ENCODE assay signal across 8 cellular contexts in genomic region chr5:158695595-158696330, GRCh38.
DNase-seq lines count a peak whose midpoint lies in the region; ATAC-seq, FAIRE-seq and TF ChIP-seq lines count a peak whose summit lies in the region.

No MANE protein-coding gene starts in this region.

- TF ChIP-seq CTCF in CD14-positive monocyte (IDR thresholded peaks at IDR 0.05) (peak; percentile 99), H1 (IDR thresholded peaks at IDR 0.05; ENCODE audit: control extremely low read depth in 1 of 3, insufficient read depth in 1 of 3, low read depth in 1 of 3, low read length in 3 of 3) (peak; percentile 90 to 93 (median 93))

- no peaks in the 10 kb centered on the region for H3K36me3 ChIP-seq in H1 (ENCODE audit: control insufficient read depth in 2 of 4, insufficient read depth in 4 of 4, low read length in 3 of 4)

- H2BK12ac ChIP-seq in H1 (ENCODE audit: low read depth, low read length), result no peak overlapping the region

- H3K4ac ChIP-seq in H1 (replicated peaks; ENCODE audit: insufficient read length, low read depth, low read length), result no peak overlapping the region

- H3K14ac ChIP-seq in H1 (ENCODE audit: insufficient read length), result no peak overlapping the region

- TF ChIP-seq RAD21 in H1 (IDR thresholded peaks at IDR 0.05 in 1 of 2, conservative IDR thresholded peaks at IDR 0.05 in 1 of 2; ENCODE audit: low read depth in 2 of 2, low read length in 2 of 2), result peak; percentile 98 to 100

- no peak overlapping the region for H3K23ac ChIP-seq in H1 (ENCODE audit: insufficient read length)

- H3K4me1 Mint-ChIP-seq in CD14-positive monocyte, result peaks cover 5% of the 10 kb centered on the region

- no peaks in the 10 kb centered on the region for H3K79me1 ChIP-seq in H1 (ENCODE audit: low read depth, low read length)

- no peaks in the 10 kb centered on the region; a peak in 1 of 7 replicates for H3K27me3 ChIP-seq in H1 (replicated peaks in 1 of 4; ENCODE audit: control insufficient read depth in 3 of 4, extremely low read depth in 1 of 4, insufficient read depth in 3 of 4, low read length in 3 of 4)

- no peak overlapping the region for H3K4me3 Mint-ChIP-seq in CD14-positive monocyte

- CTCF ChIA-PET in H1 (lab: Charles Lee; ENCODE audit: partially characterized antibody), result interaction anchor here (0.5 to 5.1 kb wide), 68 partner anchors 9 to 934 kb away, joined by 3 to 41 read pairs (median 4); no protein-coding TSS in a partner anchor

- H3K4me1 ChIP-seq in H1 (replicated peaks in 1 of 4; ENCODE audit: control insufficient read depth in 3 of 4, insufficient read depth in 4 of 4, low read length in 3 of 4), result peaks cover 2 to 18% (median 11%) of the 10 kb centered on the region in 4 experiments; a peak in 5 of 7 replicates

- H3K4me3 ChIP-seq in H1 (ENCODE audit: extremely low read depth in 1 of 4, insufficient read depth in 2 of 4, low read depth in 3 of 4, low read length in 4 of 4), result no peak overlapping the region

- no peak overlapping the region for H2BK20ac ChIP-seq in H1 (ENCODE audit: low read length)

- no peaks in the 10 kb centered on the region for H3K36me3 Mint-ChIP-seq in CD14-positive monocyte

- POLR2A ChIA-PET in H1 (lab: Charles Lee; ENCODE audit: partially characterized antibody), result no interaction called here

- H2BK15ac ChIP-seq in H1 (ENCODE audit: low read length), result no peak overlapping the region

- H2BK120ac ChIP-seq in H1 (replicated peaks; ENCODE audit: low read depth, low read length), result no peak overlapping the region

- no peak overlapping the region for H3K9ac ChIP-seq in H1 (replicated peaks in 1 of 4; ENCODE audit: extremely low read depth in 1 of 4, low read depth in 3 of 4, low read length in 3 of 4)

- H4K20me1 ChIP-seq in H1 (replicated peaks in 1 of 2; ENCODE audit: control insufficient read depth in 1 of 2, insufficient read depth in 2 of 2, low read length in 2 of 2), result no peaks in the 10 kb centered on the region

- H3K9me3 Mint-ChIP-seq in CD14-positive monocyte, result no peaks in the 10 kb centered on the region

- H3K9me3 ChIP-seq in H1 (ENCODE audit: insufficient read depth in 2 of 2, low read depth in 1 of 2, low read length in 1 of 2), result no peaks in the 10 kb centered on the region

- no peak overlapping the region for H3K56ac ChIP-seq in H1 (replicated peaks; ENCODE audit: insufficient read length, low read depth, low read length)

- ATAC-seq in GM19324 (IDR thresholded peaks at IDR 0.05; ENCODE audit: low FRiP score, unreplicated experiment) (peak; percentile 73), HG03378 (IDR thresholded peaks at IDR 0.05; ENCODE audit: unreplicated experiment) (peak; percentile 90)

- no peak overlapping the region for H3K27ac Mint-ChIP-seq in CD14-positive monocyte

- H2BK5ac ChIP-seq in H1 (ENCODE audit: low read depth, low read length), result no peak overlapping the region

- no peak for DNase-seq in CD14-positive monocyte (ENCODE audit: low spot score)
- peak; percentile 86 for DNase-seq in NCI-H82 (lab: John Stamatoyannopoulos, UW)
- peak; percentile 21 to 53 for DNase-seq in activated CD8-positive, alpha-beta memory T cell treated with anti-CD3 and anti-CD28 coated beads for 1 hour (ENCODE audit: extremely low read depth in 1 of 2, low read depth in 1 of 2)
- DNase-seq in H1 (ENCODE audit: low read depth in 1 of 2, low spot score in 2 of 2), result peak; percentile 86 to 92
- DNase-seq in midbrain (lab: John Stamatoyannopoulos, UW), result peak; percentile 70
- DNase-seq in stimulated activated CD8-positive, alpha-beta memory T cell treated with anti-CD3 and anti-CD28 coated beads, Interleukin-4, amount 100 ng/mL, for 4 hours (ENCODE audit: low read depth in 2 of 2, low spot score in 1 of 2), result peak; percentile 40 to 43

- H3K4me2 ChIP-seq in H1 (ENCODE audit: insufficient read depth in 1 of 2, low read depth in 2 of 2, low read length in 2 of 2), result no peak overlapping the region

- no peak overlapping the region for H4K8ac ChIP-seq in H1 (ENCODE audit: extremely low read depth, insufficient read depth, low read length)

- FAIRE-seq in H1 (lab: Jason Lieb, UNC), result peak; percentile 84

- peaks cover 0 to 4% (median 1%) of the 10 kb centered on the region in 3 donors for H3K27me3 Mint-ChIP-seq in CD14-positive monocyte (ENCODE audit: low read depth in 3 of 3)

- no peaks in the 10 kb centered on the region for H3K23me2 ChIP-seq in H1 (ENCODE audit: low read depth, low read length)

- 4% methylated on average over 7 of the region's 7 CpGs; no CpG with 5 or more reads in 1 of the 2 experiments for WGBS in H1 (ENCODE audit: extremely low coverage in 1 of 2, insufficient coverage in 1 of 2, insufficient read length in 1 of 2, insufficient replicate concordance in 2 of 2, low coverage in 1 of 2, low lambda C conversion rate in 2 of 2, missing lambda C conversion rate in 1 of 2), 2 experiments

- no peak overlapping the region for H4K5ac ChIP-seq in H1 (ENCODE audit: insufficient read length, low read depth, low read length)

- no peaks in the 10 kb centered on the region for H3K79me2 ChIP-seq in H1 (ENCODE audit: control insufficient read depth in 1 of 2, insufficient read depth in 2 of 2, low read length in 2 of 2)

- H3K18ac ChIP-seq in H1 (ENCODE audit: extremely low read depth, low read length), result no peak overlapping the region

- H2AK5ac ChIP-seq in H1 (ENCODE audit: low read depth, low read length), result no peak overlapping the region

- no peak for TF ChIP-seq POLR2A in H1 (IDR thresholded peaks at IDR 0.05; ENCODE audit: control extremely low read depth in 1 of 2, low read depth in 2 of 2, low read length in 2 of 2)

- intact Hi-C loops in CD14-positive monocyte (cut with micrococcal nuclease), result loop anchor here (2.0 to 10.0 kb wide), 2 partner anchors 411 to 621 kb away; no protein-coding TSS in a partner anchor

- no peak overlapping the region for H4K91ac ChIP-seq in H1 (replicated peaks; ENCODE audit: insufficient read length, low read length)

- no peak for TF ChIP-seq EP300 in H1 (IDR thresholded peaks at IDR 0.05; ENCODE audit: borderline replicate concordance in 1 of 2, low read depth in 2 of 2, low read length in 2 of 2)

- H2AFZ ChIP-seq in H1 (ENCODE audit: low read length), result no peak overlapping the region

- H3K27ac ChIP-seq in H1 (ENCODE audit: low read depth, low read length), result no peak overlapping the region

TF ChIP-seq in H1, 55 proteins besides CTCF, POLR2A, EP300 and RAD21:
- peak; percentile 25; the same call in 1 of the 2 replicates for TF ChIP-seq CEBPB (IDR thresholded peaks at IDR 0.05; ENCODE audit: low read depth, low read length)
- TF ChIP-seq MAX (IDR thresholded peaks at IDR 0.05), result peak; percentile 53
- TF ChIP-seq HDAC2 (IDR thresholded peaks at IDR 0.05; ENCODE audit: borderline replicate concordance in 1 of 2, low read depth in 2 of 2, low read length in 2 of 2), result no peak
- no peak for TF ChIP-seq E2F6 (IDR thresholded peaks at IDR 0.05)
- TF ChIP-seq TEAD4 (IDR thresholded peaks at IDR 0.05; ENCODE audit: low read depth, low read length), result peak; percentile 21; the same call in 1 of the 2 replicates
- TF ChIP-seq CREB1 (IDR thresholded peaks at IDR 0.05), result 0 out of 2 replicates have a peak, but pooled peaks have one; percentile 24
- TF ChIP-seq ATF3 (IDR thresholded peaks at IDR 0.05; ENCODE audit: insufficient read depth, low read depth, low read length), result 0 out of 2 replicates have a peak, but pooled peaks have one; percentile 25
- TF ChIP-seq BCL11A (IDR thresholded peaks at IDR 0.05; ENCODE audit: low read depth in 2 of 2, low read length in 2 of 2), result no peak
